10 cellular contexts compared by ENCODE assay signal in the genomic region with DNA sequence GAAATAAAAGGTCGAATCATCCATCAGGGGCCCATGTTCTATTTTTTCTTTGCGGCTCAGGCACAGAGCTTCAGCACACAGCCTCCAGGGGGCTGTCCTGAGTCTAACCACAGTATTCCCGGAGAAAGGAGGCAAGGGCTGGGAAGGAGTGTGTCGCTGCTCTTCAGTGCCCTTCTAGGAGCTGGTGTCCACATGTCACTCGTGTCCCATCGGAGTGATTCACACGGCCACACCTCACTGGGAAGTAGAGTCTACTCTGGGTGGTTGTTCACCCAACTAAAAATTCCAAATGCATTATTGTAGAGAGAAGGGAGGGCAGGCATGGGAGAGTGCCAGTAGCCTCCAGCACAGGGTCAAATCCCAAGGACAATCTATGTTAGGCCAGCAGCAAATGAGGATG.
DNase-seq lines count a peak whose midpoint lies in the region; ATAC-seq and TF ChIP-seq lines count a peak whose summit lies in the region.
"Had no signal": no experiment of that assay in that cellular context is flagged by ENCODE, and none has a peak within 500 bp of the region (broad histone marks: within the 10 kb centered on the region; RNA-seq: fewer than 3 reads in every experiment).

No MANE protein-coding gene starts in this region.

- peak; percentile 41 for TF ChIP-seq CTCF in LNCAP (IDR thresholded peaks at IDR 0.05)
- TF ChIP-seq CTCF in chondrocyte (IDR thresholded peaks at IDR 0.05) = peak; percentile 74
- peak; percentile 70 for TF ChIP-seq CTCF in neural progenitor cell (IDR thresholded peaks at IDR 0.05)
- TF ChIP-seq CTCF in CD14-positive monocyte (IDR thresholded peaks at IDR 0.05) = no peak

- peak; percentile 54 for DNase-seq in ELR (ENCODE audit: low read depth)
- no peak for DNase-seq in chondrocyte (ENCODE audit: low spot score)
- peak; percentile 66 for DNase-seq in neural progenitor cell (ENCODE audit: low spot score)
- no peak for DNase-seq in CD14-positive monocyte (ENCODE audit: low spot score)
- DNase-seq in activated effector memory CD4-positive, alpha-beta T cell treated with anti-CD3 and anti-CD28 coated beads, Interleukin-2, amount 50 U/mL, for 16 hours = no peak
- DNase-seq in activated CD4-positive, alpha-beta memory T cell treated with anti-CD3 and anti-CD28 coated beads, Interleukin-2, amount 10 ng/mL, durations not matched to agents 7 days and 5 days = no peak
- DNase-seq: activated naive CD8-positive, alpha-beta T cell treated with anti-CD3 and anti-CD28 coated beads, Interleukin-2, amount 10 ng/mL, durations not matched to agents 7 days and 5 days had no signal

- H2AFZ ChIP-seq in neural progenitor cell (replicated peaks) = no peak overlapping the region

- no peak for ATAC-seq in HG03280 (IDR thresholded peaks at IDR 0.05; ENCODE audit: unreplicated experiment)
- ATAC-seq: stimulated activated effector memory CD8-positive, alpha-beta T cell treated with anti-CD3 and anti-CD28 coated beads, Interleukin-12 subunit alpha, Interleukin-12 subunit beta, amount 100 ng/mL, for 72 hours had no signal

- no peaks in the 10 kb centered on the region for H3K27me3 Mint-ChIP-seq in chondrocyte (ENCODE audit: low read depth)
- peaks cover 11% of the 10 kb centered on the region for H3K27me3 Mint-ChIP-seq in neural progenitor cell (ENCODE audit: insufficient read depth, low read depth)
- H3K27me3 Mint-ChIP-seq in CD14-positive monocyte (ENCODE audit: low read depth in 3 of 3) = peaks cover 24 to 39% (median 28%) of the 10 kb centered on the region in 3 donors
- H3K27me3 Mint-ChIP-seq in activated CD4-positive, alpha-beta memory T cell treated with anti-CD3 and anti-CD28 coated beads, Interleukin-2, amount 10 ng/mL, durations not matched to agents 7 days and 5 days = peaks cover 28% of the 10 kb centered on the region

- no peak overlapping the region for H3K4me2 ChIP-seq in neural progenitor cell

- no peak overlapping the region for H3K27ac ChIP-seq in neural progenitor cell

- H4K20me1 ChIP-seq in neural progenitor cell (ENCODE audit: low read depth) = no peaks in the 10 kb centered on the region

- H3K27ac Mint-ChIP-seq in chondrocyte (ENCODE audit: unreplicated experiment) (no peak overlapping the region), neural progenitor cell (no peak overlapping the region), CD14-positive monocyte (no peak overlapping the region)
- no peak overlapping the region for H3K27ac Mint-ChIP-seq in activated CD4-positive, alpha-beta memory T cell treated with anti-CD3 and anti-CD28 coated beads, Interleukin-2, amount 10 ng/mL, durations not matched to agents 7 days and 5 days
- H3K27ac Mint-ChIP-seq: activated naive CD8-positive, alpha-beta T cell treated with anti-CD3 and anti-CD28 coated beads, Interleukin-2, amount 10 ng/mL, durations not matched to agents 7 days and 5 days; stimulated activated effector memory CD8-positive, alpha-beta T cell treated with anti-CD3 and anti-CD28 coated beads, Interleukin-12 subunit alpha, Interleukin-12 subunit beta, amount 100 ng/mL, for 72 hours had no signal

- H3K36me3 Mint-ChIP-seq in chondrocyte (ENCODE audit: low read depth) = no peaks in the 10 kb centered on the region
- H3K36me3 Mint-ChIP-seq in neural progenitor cell = no peaks in the 10 kb centered on the region
- H3K36me3 Mint-ChIP-seq in CD14-positive monocyte = peaks cover 0 to 2% of the 10 kb centered on the region in 2 donors
- H3K36me3 Mint-ChIP-seq in activated CD4-positive, alpha-beta memory T cell treated with anti-CD3 and anti-CD28 coated beads, Interleukin-2, amount 10 ng/mL, durations not matched to agents 7 days and 5 days (ENCODE audit: low read depth) = no peaks in the 10 kb centered on the region
- H3K36me3 Mint-ChIP-seq: activated naive CD8-positive, alpha-beta T cell treated with anti-CD3 and anti-CD28 coated beads, Interleukin-2, amount 10 ng/mL, durations not matched to agents 7 days and 5 days; stimulated activated effector memory CD8-positive, alpha-beta T cell treated with anti-CD3 and anti-CD28 coated beads, Interleukin-12 subunit alpha, Interleukin-12 subunit beta, amount 100 ng/mL, for 72 hours had no signal

- CTCF ChIA-PET in activated CD4-positive, alpha-beta memory T cell treated with anti-CD3 and anti-CD28 coated beads, Interleukin-2, amount 10 ng/mL, durations not matched to agents 7 days and 5 days (lab: Charles Lee) = no interaction called here

- H3K9me3 Mint-ChIP-seq in chondrocyte (ENCODE audit: low read depth) (no peaks in the 10 kb centered on the region), neural progenitor cell (peaks cover 6% of the 10 kb centered on the region), CD14-positive monocyte (peaks cover 0 to 4% (median 2%) of the 10 kb centered on the region in 7 donors)
- no peaks in the 10 kb centered on the region for H3K9me3 Mint-ChIP-seq in activated CD4-positive, alpha-beta memory T cell treated with anti-CD3 and anti-CD28 coated beads, Interleukin-2, amount 10 ng/mL, durations not matched to agents 7 days and 5 days
- H3K9me3 Mint-ChIP-seq: activated naive CD8-positive, alpha-beta T cell treated with anti-CD3 and anti-CD28 coated beads, Interleukin-2, amount 10 ng/mL, durations not matched to agents 7 days and 5 days; stimulated activated effector memory CD8-positive, alpha-beta T cell treated with anti-CD3 and anti-CD28 coated beads, Interleukin-12 subunit alpha, Interleukin-12 subunit beta, amount 100 ng/mL, for 72 hours had no signal

- H3K9me3 ChIP-seq in neural progenitor cell (ENCODE audit: low read depth) = no peaks in the 10 kb centered on the region

- H3K4me3 ChIP-seq in neural progenitor cell = no peak overlapping the region

- no peak overlapping the region for H3K4me3 Mint-ChIP-seq in chondrocyte (ENCODE audit: unreplicated experiment)
- no peak overlapping the region for H3K4me3 Mint-ChIP-seq in neural progenitor cell
- H3K4me3 Mint-ChIP-seq in CD14-positive monocyte = no peak overlapping the region
- H3K4me3 Mint-ChIP-seq in activated CD4-positive, alpha-beta memory T cell treated with anti-CD3 and anti-CD28 coated beads, Interleukin-2, amount 10 ng/mL, durations not matched to agents 7 days and 5 days = no peak overlapping the region
- H3K4me3 Mint-ChIP-seq: activated naive CD8-positive, alpha-beta T cell treated with anti-CD3 and anti-CD28 coated beads, Interleukin-2, amount 10 ng/mL, durations not matched to agents 7 days and 5 days; stimulated activated effector memory CD8-positive, alpha-beta T cell treated with anti-CD3 and anti-CD28 coated beads, Interleukin-12 subunit alpha, Interleukin-12 subunit beta, amount 100 ng/mL, for 72 hours had no signal

- H3K4me1 Mint-ChIP-seq in chondrocyte (ENCODE audit: low read depth) = peaks cover 31% of the 10 kb centered on the region
- H3K4me1 Mint-ChIP-seq in neural progenitor cell = peaks cover 9% of the 10 kb centered on the region
- H3K4me1 Mint-ChIP-seq in CD14-positive monocyte = peaks cover 5% of the 10 kb centered on the region
- H3K4me1 Mint-ChIP-seq in activated CD4-positive, alpha-beta memory T cell treated with anti-CD3 and anti-CD28 coated beads, Interleukin-2, amount 10 ng/mL, durations not matched to agents 7 days and 5 days = peaks cover 5% of the 10 kb centered on the region

- H3K79me2 ChIP-seq in neural progenitor cell (ENCODE audit: low read depth) = no peaks in the 10 kb centered on the region

- H3K4me1 ChIP-seq in neural progenitor cell = no peaks in the 10 kb centered on the region

- peaks cover 32% of the 10 kb centered on the region for H3K27me3 ChIP-seq in neural progenitor cell

- no peaks in the 10 kb centered on the region for H3K36me3 ChIP-seq in neural progenitor cell

- intact Hi-C loops in CD14-positive monocyte (cut with micrococcal nuclease) = loop anchor here in 1 of 2 donors (10.0 kb wide), 1 partner anchor 476 kb away; no protein-coding TSS in a partner anchor

- POLR2A ChIA-PET in activated CD4-positive, alpha-beta memory T cell treated with anti-CD3 and anti-CD28 coated beads, Interleukin-2, amount 10 ng/mL, durations not matched to agents 7 days and 5 days (lab: Charles Lee) = no interaction called here

- no peaks in the 10 kb centered on the region for H3F3A ChIP-seq in neural progenitor cell (ENCODE audit: low read depth)

- no peak overlapping the region for H3K9ac ChIP-seq in neural progenitor cell

Comparison
In these comparisons a context has a peak if more than half of its experiments do, and no peak if none do; other contexts are left out.
1. DNase-seq: peak in ELR (single experiment) and neural progenitor cell (single experiment); none in chondrocyte (single experiment), CD14-positive monocyte (single experiment), activated effector memory CD4-positive, alpha-beta T cell treated with anti-CD3 and anti-CD28 coated beads, Interleukin-2, amount 50 U/mL, for 16 hours (single experiment) and activated CD4-positive, alpha-beta memory T cell treated with anti-CD3 and anti-CD28 coated beads, Interleukin-2, amount 10 ng/mL, durations not matched to agents 7 days and 5 days (single experiment).